8 cellular contexts compared by ENCODE assay signal in the genomic region with DNA sequence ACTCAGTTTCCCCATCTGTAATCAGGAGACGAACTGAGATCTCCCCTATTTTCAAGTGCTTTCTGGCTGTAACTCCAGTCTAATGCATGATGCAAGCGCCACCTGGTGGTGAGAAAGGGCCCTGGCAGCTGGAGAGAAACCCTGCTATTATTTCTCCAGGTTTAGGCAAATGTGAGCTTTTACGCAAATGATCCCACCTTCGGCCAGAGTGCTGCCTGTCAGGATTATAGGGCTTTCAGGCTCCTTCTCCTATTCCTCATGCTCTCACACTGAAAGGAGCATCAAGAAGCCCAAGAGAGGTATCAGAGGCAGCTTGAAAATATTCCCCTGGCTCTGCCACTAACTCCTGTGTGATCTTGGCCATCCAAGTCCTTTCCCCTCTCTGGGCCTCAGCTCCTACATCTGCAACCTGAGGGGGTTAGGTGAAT.
DNase-seq lines count a peak whose midpoint lies in the region; ATAC-seq and TF ChIP-seq lines count a peak whose summit lies in the region.

No MANE protein-coding gene starts in this region.

- no peak for TF ChIP-seq EP300 in stomach (IDR thresholded peaks at IDR 0.05)

- H2BK5ac ChIP-seq in neuronal stem cell (ENCODE audit: low read length) = no peak overlapping the region

- no peak overlapping the region for H3K27ac Mint-ChIP-seq in CD8-positive, alpha-beta memory T cell
- no peak overlapping the region for H3K27ac Mint-ChIP-seq in activated T-cell treated with anti-CD3 and anti-CD28 coated beads, Interleukin-2, amount 50 U/mL, for 72 hours

- POLR2A ChIA-PET in CD8-positive, alpha-beta memory T cell (lab: Charles Lee) = no interaction called here

- no peak overlapping the region for H3K9ac ChIP-seq in neuronal stem cell (ENCODE audit: low read depth, low read length, poor library complexity)

- no peak overlapping the region for H3K4me3 Mint-ChIP-seq in CD8-positive, alpha-beta memory T cell
- H3K4me3 Mint-ChIP-seq in activated T-cell treated with anti-CD3 and anti-CD28 coated beads, Interleukin-2, amount 50 U/mL, for 72 hours = no peak overlapping the region

- no peaks in the 10 kb centered on the region for H3K79me1 ChIP-seq in neuronal stem cell (ENCODE audit: low read depth, low read length)

- no peaks in the 10 kb centered on the region for H3K36me3 ChIP-seq in CD8-positive, alpha-beta memory T cell (ENCODE audit: insufficient read depth, low read length)
- H3K36me3 ChIP-seq in neuronal stem cell (replicated peaks in 1 of 2; ENCODE audit: control insufficient read depth in 2 of 2, insufficient read depth in 2 of 2, low read length in 2 of 2) (no peaks in the 10 kb centered on the region), stomach (no peaks in the 10 kb centered on the region)

- no peaks in the 10 kb centered on the region for H3K9me3 ChIP-seq in CD8-positive, alpha-beta memory T cell (ENCODE audit: low read length)
- H3K9me3 ChIP-seq in neuronal stem cell (replicated peaks in 1 of 2; ENCODE audit: control insufficient read depth in 2 of 2, insufficient read depth in 1 of 2, low read depth in 1 of 2, low read length in 2 of 2) (no peaks in the 10 kb centered on the region), stomach (no peaks in the 10 kb centered on the region)

- peak; percentile 31 to 70 (median 53) for DNase-seq in CD8-positive, alpha-beta memory T cell
- DNase-seq in HPDE6-E6E7 (ENCODE audit: extremely low spot score) = peak; percentile 39
- peak; percentile 6 for DNase-seq in OCI-M2 (lab: John Stamatoyannopoulos, UW; ENCODE audit: unreplicated experiment)
- DNase-seq in activated T-cell treated with anti-CD3 and anti-CD28 coated beads, Interleukin-2, amount 50 U/mL, for 72 hours = peak; percentile 61 to 67
- DNase-seq in fibroblast of the aortic adventitia (ENCODE audit: low read depth) = peak; percentile 68
- peak; percentile 75 for DNase-seq in neuronal stem cell (ENCODE audit: low spot score)
- DNase-seq in stomach = peak; percentile 77
- no peak for DNase-seq in cortex of kidney (lab: John Stamatoyannopoulos, UW)

- H3K14ac ChIP-seq in neuronal stem cell (ENCODE audit: low read length) = no peak overlapping the region

- H2BK120ac ChIP-seq in neuronal stem cell (ENCODE audit: low read depth, low read length) = no peak overlapping the region

- H3K4me2 ChIP-seq in neuronal stem cell (ENCODE audit: insufficient read depth, low read length, poor library complexity, severe bottlenecking) = no peak overlapping the region

- H3K4me1 ChIP-seq in CD8-positive, alpha-beta memory T cell (ENCODE audit: insufficient read depth, low read length) = no peaks in the 10 kb centered on the region
- H3K4me1 ChIP-seq in neuronal stem cell (ENCODE audit: control insufficient read depth in 2 of 2, insufficient read depth in 1 of 2, low read depth in 1 of 2, low read length in 2 of 2) = peaks cover 0 to 1% of the 10 kb centered on the region in 2 donors
- no peaks in the 10 kb centered on the region for H3K4me1 ChIP-seq in stomach

- no peak overlapping the region for H4K91ac ChIP-seq in neuronal stem cell (ENCODE audit: low read depth, low read length, poor library complexity)

- intact Hi-C loops in stomach (cut with DNase I; ENCODE audit: low total_unique reads) = loop anchor here (5.0 to 10.0 kb wide), 2 partner anchors 277 to 560 kb away; a partner anchor contains a TSS

- H4K8ac ChIP-seq in neuronal stem cell (ENCODE audit: low read depth, low read length) = no peak overlapping the region

- no peak overlapping the region for H3K4ac ChIP-seq in neuronal stem cell (ENCODE audit: low read length)

- no peak overlapping the region for H3K4me3 ChIP-seq in CD8-positive, alpha-beta memory T cell (ENCODE audit: low read length)
- H3K4me3 ChIP-seq in fibroblast of the aortic adventitia (ENCODE audit: low read depth, low read length) (no peak overlapping the region), neuronal stem cell (ENCODE audit: low read length in 2 of 2) (no peak overlapping the region), stomach (no peak overlapping the region)

- no peak overlapping the region for H3K27ac ChIP-seq in CD8-positive, alpha-beta memory T cell (ENCODE audit: low read depth, low read length)
- no peak overlapping the region for H3K27ac ChIP-seq in neuronal stem cell (replicated peaks; ENCODE audit: low read length)
- no peak overlapping the region for H3K27ac ChIP-seq in stomach

- H3K36me3 Mint-ChIP-seq in CD8-positive, alpha-beta memory T cell = no peaks in the 10 kb centered on the region
- no peaks in the 10 kb centered on the region for H3K36me3 Mint-ChIP-seq in activated T-cell treated with anti-CD3 and anti-CD28 coated beads, Interleukin-2, amount 50 U/mL, for 72 hours (ENCODE audit: insufficient read depth in 2 of 2)

- no CpG with 5 or more reads among the region's 4 CpGs for WGBS in neuronal stem cell (ENCODE audit: extremely low coverage in 2 of 2, insufficient read length in 2 of 2, insufficient replicate concordance in 1 of 2), 2 donors
- WGBS in stomach, 5 donors = 0 to 6% (median 6%) methylated on average over 4 of the region's 4 CpGs

- H2BK15ac ChIP-seq in neuronal stem cell (ENCODE audit: low read length) = no peak overlapping the region

- ATAC-seq in activated T-cell treated with anti-CD3 and anti-CD28 coated beads, Interleukin-2, amount 50 U/mL, for 72 hours (replicated peaks in 1 of 2) = peak in 1 of 2 donors; percentile 38

- CTCF ChIA-PET in CD8-positive, alpha-beta memory T cell (lab: Charles Lee) = interaction anchor here (0.7 to 3.0 kb wide), 11 partner anchors 8 to 565 kb away, joined by 3 to 21 read pairs (median 4); no protein-coding TSS in a partner anchor

- H2BK12ac ChIP-seq in neuronal stem cell (ENCODE audit: low read length) = no peak overlapping the region

- no peaks in the 10 kb centered on the region for H3K27me3 ChIP-seq in CD8-positive, alpha-beta memory T cell (ENCODE audit: insufficient read depth, low read length, poor library complexity, severe bottlenecking)
- H3K27me3 ChIP-seq in neuronal stem cell (ENCODE audit: control insufficient read depth in 3 of 3, insufficient read depth in 3 of 3, low read depth in 1 of 3, low read length in 3 of 3) = peaks cover 0 to 3% (median 0%) of the 10 kb centered on the region in 3 experiments
- peaks cover 0 to 7% (median 0%) of the 10 kb centered on the region in 3 donors for H3K27me3 ChIP-seq in stomach

- no peak overlapping the region for H3K23ac ChIP-seq in neuronal stem cell (ENCODE audit: low read depth, low read length, poor library complexity)

- no peak overlapping the region for H3K18ac ChIP-seq in neuronal stem cell (ENCODE audit: low read length)

- H3K9me3 Mint-ChIP-seq in CD8-positive, alpha-beta memory T cell = no peaks in the 10 kb centered on the region
- no peaks in the 10 kb centered on the region for H3K9me3 Mint-ChIP-seq in activated T-cell treated with anti-CD3 and anti-CD28 coated beads, Interleukin-2, amount 50 U/mL, for 72 hours

- no peaks in the 10 kb centered on the region for H3K4me1 Mint-ChIP-seq in CD8-positive, alpha-beta memory T cell
- no peaks in the 10 kb centered on the region for H3K4me1 Mint-ChIP-seq in activated T-cell treated with anti-CD3 and anti-CD28 coated beads, Interleukin-2, amount 50 U/mL, for 72 hours (ENCODE audit: low read depth)

- peaks cover 5 to 9% of the 10 kb centered on the region in 2 donors for H3K27me3 Mint-ChIP-seq in CD8-positive, alpha-beta memory T cell
- peaks cover 11% of the 10 kb centered on the region for H3K27me3 Mint-ChIP-seq in activated T-cell treated with anti-CD3 and anti-CD28 coated beads, Interleukin-2, amount 50 U/mL, for 72 hours (ENCODE audit: low read depth)

- TF ChIP-seq POLR2A in stomach (IDR thresholded peaks at IDR 0.05) = no peak

- TF ChIP-seq CTCF in fibroblast of the aortic adventitia (IDR thresholded peaks at IDR 0.05; ENCODE audit: insufficient read depth, low read length) = peak; percentile 98
- peak in 5 of 7 experiments; percentile 86 to 97 (median 93) for TF ChIP-seq CTCF in stomach (IDR thresholded peaks at IDR 0.05)

- H2AFZ ChIP-seq in neuronal stem cell (ENCODE audit: low read length) = no peak overlapping the region

- no peak overlapping the region for H2AK5ac ChIP-seq in neuronal stem cell (ENCODE audit: low read depth, low read length)
